ENCODE assay signal across 34 cellular contexts in the genomic region with DNA sequence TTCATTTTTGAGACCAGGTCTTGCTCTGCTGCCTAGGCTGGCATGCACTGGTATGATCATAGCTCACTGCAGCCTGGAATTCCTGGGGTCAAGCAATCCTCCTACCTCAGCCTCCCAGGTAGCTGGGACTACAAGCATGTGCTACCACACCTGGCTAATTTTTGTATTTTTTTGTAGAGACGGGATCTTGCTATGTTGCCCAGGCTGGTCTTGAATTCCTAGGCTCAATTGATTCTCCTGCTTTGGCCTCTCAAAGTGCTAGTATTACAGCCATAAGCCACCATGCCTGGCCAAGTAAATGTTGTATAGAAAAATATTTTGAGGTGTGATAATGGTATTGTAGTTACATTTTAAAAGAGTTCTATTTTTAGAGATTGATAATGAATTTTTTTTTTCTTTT. TPM values are rescaled to one million over a fixed set of nuclear protein-coding genes. Genes with fewer than 3 reads are reported as not detected.
"Had no signal": no experiment of that assay in that cellular context is flagged by ENCODE, and none has a peak within 500 bp of the region (broad histone marks: within the 10 kb centered on the region; RNA-seq: fewer than 3 reads in every experiment).

No MANE protein-coding gene starts in this region.

- H3K4me3 Mint-ChIP-seq: activated CD4-positive, alpha-beta memory T cell treated with anti-CD3 and anti-CD28 coated beads, Interleukin-2, amount 10 ng/mL, durations not matched to agents 7 days and 5 days; activated CD4-positive, alpha-beta T cell treated with anti-CD3 and anti-CD28 coated beads, Interleukin-2, amount 10 ng/mL, durations not matched to agents 7 days and 5 days; endodermal cell; nephron; stimulated activated naive CD8-positive, alpha-beta T cell treated with anti-CD3 and anti-CD28 coated beads, Interleukin-15, Interleukin-2, amounts not matched to agents 100 ng/mL and 50 ng/mL, for 24 hours had no signal

- H3K27me3 ChIP-seq: adrenal gland, brain microvascular endothelial cell, esophagus muscularis mucosa, foreskin keratinocyte, heart left ventricle, pancreas, vagina had no signal

- ATAC-seq: activated naive CD4-positive, alpha-beta T cell treated with anti-CD3 and anti-CD28 coated beads, Interleukin-2, amount 50 U/mL, for 72 hours; foreskin keratinocyte; heart left ventricle; pancreas; sciatic nerve had no signal

- H3K27ac Mint-ChIP-seq: activated CD4-positive, alpha-beta memory T cell treated with anti-CD3 and anti-CD28 coated beads, Interleukin-2, amount 10 ng/mL, durations not matched to agents 7 days and 5 days; endodermal cell; nephron; stimulated activated naive CD8-positive, alpha-beta T cell treated with anti-CD3 and anti-CD28 coated beads, Interleukin-15, Interleukin-2, amounts not matched to agents 100 ng/mL and 50 ng/mL, for 24 hours had no signal

- H3K27ac ChIP-seq: adrenal gland, brain microvascular endothelial cell, esophagus muscularis mucosa, foreskin keratinocyte, heart left ventricle, pancreas, prostate gland, skin epidermis, thoracic aorta, vagina, WERI-Rb-1 had no signal

- H3K4me3 ChIP-seq: adrenal gland, esophagus muscularis mucosa, heart left ventricle, pancreas, prostate gland, skin epidermis, thoracic aorta, vagina had no signal

- DNase-seq: activated CD4-positive, alpha-beta memory T cell treated with anti-CD3 and anti-CD28 coated beads, Interleukin-2, amount 10 ng/mL, durations not matched to agents 7 days and 5 days; activated CD4-positive, alpha-beta T cell treated with anti-CD3 and anti-CD28 coated beads, Interleukin-2, amount 10 ng/mL, durations not matched to agents 7 days and 5 days; activated CD4-positive, CD25-positive, alpha-beta regulatory T cell treated with anti-CD3 and anti-CD28 coated beads, Interleukin-2, amount 50 U/mL, for 72 hours; activated naive CD4-positive, alpha-beta T cell; activated T-cell treated with anti-CD3 and anti-CD28 coated beads, Interleukin-2, amount 50 U/mL, for 48 hours; adrenal gland; brain microvascular endothelial cell; cortex of kidney; endodermal cell; foreskin keratinocyte; heart left ventricle; hypothalamus; midbrain; pancreas; retina; stimulated activated CD4-positive, alpha-beta T cell treated with anti-CD3 and anti-CD28 coated beads, Interleukin-12 subunit alpha, Interleukin-12 subunit beta, amount 100 ng/mL, for 4 hours; stimulated activated CD4-positive, alpha-beta T cell treated with anti-CD3 and anti-CD28 coated beads, Interleukin-4, amount 100 ng/mL, for 1 hour; trophoblast cell; WERI-Rb-1 had no signal

- H3K27me3 Mint-ChIP-seq: activated CD4-positive, alpha-beta memory T cell treated with anti-CD3 and anti-CD28 coated beads, Interleukin-2, amount 10 ng/mL, durations not matched to agents 7 days and 5 days; activated CD4-positive, alpha-beta T cell treated with anti-CD3 and anti-CD28 coated beads, Interleukin-2, amount 10 ng/mL, durations not matched to agents 7 days and 5 days; stimulated activated naive CD8-positive, alpha-beta T cell treated with anti-CD3 and anti-CD28 coated beads, Interleukin-15, Interleukin-2, amounts not matched to agents 100 ng/mL and 50 ng/mL, for 24 hours had no signal

- H3K9me3 ChIP-seq: adrenal gland, esophagus muscularis mucosa, heart left ventricle, pancreas, prostate gland, thoracic aorta, vagina had no signal

- H3K36me3 ChIP-seq: adrenal gland, brain microvascular endothelial cell, esophagus muscularis mucosa, pancreas, prostate gland, thoracic aorta, vagina, WERI-Rb-1 had no signal

- H3K4me1 Mint-ChIP-seq: nephron had no signal

- H3K4me1 ChIP-seq: esophagus muscularis mucosa, foreskin keratinocyte, pancreas, prostate gland had no signal

- H3K9me3 Mint-ChIP-seq: activated CD4-positive, alpha-beta memory T cell treated with anti-CD3 and anti-CD28 coated beads, Interleukin-2, amount 10 ng/mL, durations not matched to agents 7 days and 5 days; activated CD4-positive, alpha-beta T cell treated with anti-CD3 and anti-CD28 coated beads, Interleukin-2, amount 10 ng/mL, durations not matched to agents 7 days and 5 days; activated naive CD4-positive, alpha-beta T cell treated with anti-CD3 and anti-CD28 coated beads, Interleukin-2, amount 50 U/mL, for 72 hours; endodermal cell; nephron; stimulated activated naive CD8-positive, alpha-beta T cell treated with anti-CD3 and anti-CD28 coated beads, Interleukin-15, Interleukin-2, amounts not matched to agents 100 ng/mL and 50 ng/mL, for 24 hours had no signal

RNA-seq across cellular contexts. Expression of a gene that starts 12.6 kb away (rescaled TPM):
- total RNA-seq: astrocyte, chondrocyte, endodermal cell, foreskin keratinocyte, kidney epithelial cell had no signal
- polyA plus RNA-seq: foreskin keratinocyte had no signal

RNA-seq across cellular contexts. Expression of a gene that starts 35.1 kb away (rescaled TPM):
- total RNA-seq: activated CD4-positive, alpha-beta memory T cell treated with anti-CD3 and anti-CD28 coated beads, Interleukin-2, amount 10 ng/mL, durations not matched to agents 7 days and 5 days; activated CD4-positive, alpha-beta T cell treated with anti-CD3 and anti-CD28 coated beads, Interleukin-2, amount 10 ng/mL, durations not matched to agents 7 days and 5 days; activated naive CD4-positive, alpha-beta T cell treated with anti-CD3 and anti-CD28 coated beads, Interleukin-2, amount 50 U/mL, for 72 hours; astrocyte; cardiac septum; chondrocyte; endodermal cell; esophagus muscularis mucosa; foreskin keratinocyte; heart left ventricle; kidney epithelial cell; lower leg skin; pancreas; prostate gland; sciatic nerve; subcutaneous adipose tissue; thoracic aorta; vagina had no signal
- polyA plus RNA-seq: foreskin keratinocyte, heart left ventricle, pancreas had no signal
